In genomic region chr5:131607903-131608540, GRCh38 we compare ENCODE assay signal across 1 cellular context.
TF ChIP-seq lines count a peak whose summit lies in the region.

No MANE protein-coding gene starts in this region.

TF ChIP-seq in SK-N-SH treated with all-trans-retinoic acid at 6 μM for 48 hours, 23 proteins besides CTCF, POLR2A, EP300 and RAD21 (continued from another document):
- no peak for TF ChIP-seq PATZ1 (CRISPR knock-in tag; IDR thresholded peaks at IDR 0.05; ENCODE audit: borderline replicate concordance)
